33 cellular contexts compared by ENCODE assay signal in the genomic region with DNA sequence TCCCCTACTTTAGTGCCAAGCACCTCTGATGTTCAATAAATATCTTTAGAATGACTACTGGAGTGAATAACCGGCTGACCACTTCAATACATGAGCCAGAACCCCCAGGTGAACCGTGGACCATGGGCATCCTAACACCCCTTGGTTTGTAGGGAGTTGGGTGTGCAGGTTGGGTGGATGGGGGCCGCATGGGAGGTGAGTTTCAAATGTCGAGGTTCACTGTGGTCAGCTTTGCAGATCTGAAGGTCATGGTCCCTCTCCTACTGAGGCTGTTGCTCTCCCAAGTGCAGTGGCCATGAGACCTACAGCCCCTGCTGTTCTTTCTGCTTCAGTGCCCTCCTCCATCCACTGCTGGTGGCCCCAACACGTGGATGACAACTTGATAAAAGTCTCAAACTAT.
DNase-seq lines count a peak whose midpoint lies in the region; ATAC-seq and TF ChIP-seq lines count a peak whose summit lies in the region.
"Had no signal": no experiment of that assay in that cellular context is flagged by ENCODE, and none has a peak within 500 bp of the region (broad histone marks: within the 10 kb centered on the region; RNA-seq: fewer than 3 reads in every experiment).

No MANE protein-coding gene starts in this region.

- no peak overlapping the region for H3K23ac ChIP-seq in neuronal stem cell (ENCODE audit: low read depth, low read length, poor library complexity)

- H3K9ac ChIP-seq in neuronal stem cell (ENCODE audit: low read depth, low read length, poor library complexity), result no peak overlapping the region
- H3K9ac ChIP-seq: BLaER1; BLaER1 treated with 17β-estradiol and CSF1 and Interleukin-3, amounts not matched to agents 10 nM and 100 nM had no signal

- H3K27ac ChIP-seq in heart right ventricle (no peak overlapping the region), neuronal stem cell (replicated peaks; ENCODE audit: low read length) (no peak overlapping the region)
- H3K27ac ChIP-seq: 22Rv1; A549; BLaER1; BLaER1 treated with 17β-estradiol and CSF1 and Interleukin-3, amounts not matched to agents 10 nM and 100 nM; C4-2B had no signal

- WGBS in heart right ventricle, 2 donors, result 73 to 78% methylated on average over 5 of the region's 5 CpGs
- WGBS in neuronal stem cell (ENCODE audit: extremely low coverage in 2 of 2, insufficient read length in 2 of 2, insufficient replicate concordance in 1 of 2), 2 donors, result no CpG with 5 or more reads among the region's 5 CpGs

- H2BK120ac ChIP-seq in neuronal stem cell (ENCODE audit: low read depth, low read length), result no peak overlapping the region

- no peak overlapping the region for H2BK15ac ChIP-seq in neuronal stem cell (ENCODE audit: low read length)

- peak; percentile 70 for DNase-seq in cardiac septum (ENCODE audit: low spot score)
- no peak for DNase-seq in heart right ventricle
- peak; percentile 51 for DNase-seq in mesenteric fat pad (ENCODE audit: low spot score)
- no peak for DNase-seq in neuronal stem cell (ENCODE audit: low spot score)
- no peak for DNase-seq in naive thymus-derived CD8-positive, alpha-beta T cell
- no peak for DNase-seq in NCI-H510A treated with DMSO at 0.1 percent for 48 hours (lab: John Stamatoyannopoulos, UW)
- DNase-seq: 8988T; ACHN; AML-193; BE2C; C1 segment of cervical spinal cord; Caco-2; Calu3; CD4-positive, alpha-beta memory T cell; CD4-positive, alpha-beta T cell; CD4-positive, CD25-positive, alpha-beta regulatory T cell; CD8-positive, alpha-beta memory T cell; CD8-positive, alpha-beta T cell; COR-L47; DMS 273 treated with DMSO at 0.1 percent for 48 hours; DMS153; DMS53; DMS79; DMS79 treated with DMSO at 0.1 percent for 48 hours; DND-41; EL had no signal

- no peak overlapping the region for H2AK5ac ChIP-seq in neuronal stem cell (ENCODE audit: low read depth, low read length)

- H3K4me1 ChIP-seq in heart right ventricle, result no peaks in the 10 kb centered on the region
- no peaks in the 10 kb centered on the region for H3K4me1 ChIP-seq in neuronal stem cell (ENCODE audit: control insufficient read depth in 2 of 2, insufficient read depth in 1 of 2, low read depth in 1 of 2, low read length in 2 of 2)
- H3K4me1 ChIP-seq: A549, BE2C, Caco-2 had no signal

- H3K9me3 ChIP-seq in heart right ventricle, result peaks cover 0 to 10% (median 0%) of the 10 kb centered on the region in 11 donors
- peaks cover 0 to 2% of the 10 kb centered on the region in 2 donors for H3K9me3 ChIP-seq in neuronal stem cell (replicated peaks in 1 of 2; ENCODE audit: control insufficient read depth in 2 of 2, insufficient read depth in 1 of 2, low read depth in 1 of 2, low read length in 2 of 2)
- H3K9me3 ChIP-seq: A549, BE2C, Caco-2 had no signal

- no peak overlapping the region for H3K4me3 Mint-ChIP-seq in naive thymus-derived CD8-positive, alpha-beta T cell
- H3K4me3 Mint-ChIP-seq: B cell; CD14-positive monocyte; CD4-positive, alpha-beta memory T cell; CD4-positive, alpha-beta T cell; CD4-positive, CD25-positive, alpha-beta regulatory T cell; CD8-positive, alpha-beta memory T cell; CD8-positive, alpha-beta T cell had no signal

- no peaks in the 10 kb centered on the region for H3K79me1 ChIP-seq in neuronal stem cell (ENCODE audit: low read depth, low read length)

- no peak overlapping the region for H2BK12ac ChIP-seq in neuronal stem cell (ENCODE audit: low read length)

- intact Hi-C loops in cardiac septum (cut with DNase I) (no loop called here), heart right ventricle (cut with DNase I) (no loop called here)

- no peak overlapping the region for H4K91ac ChIP-seq in neuronal stem cell (ENCODE audit: low read depth, low read length, poor library complexity)

- H3K36me3 ChIP-seq in heart right ventricle, result no peaks in the 10 kb centered on the region
- H3K36me3 ChIP-seq in neuronal stem cell (replicated peaks in 1 of 2; ENCODE audit: control insufficient read depth in 2 of 2, insufficient read depth in 2 of 2, low read length in 2 of 2), result no peaks in the 10 kb centered on the region
- H3K36me3 ChIP-seq: BE2C had no signal

- H3K27ac Mint-ChIP-seq in naive thymus-derived CD8-positive, alpha-beta T cell, result no peak overlapping the region
- H3K27ac Mint-ChIP-seq: B cell; CD14-positive monocyte; CD4-positive, alpha-beta memory T cell; CD4-positive, alpha-beta T cell; CD8-positive, alpha-beta memory T cell; CD8-positive, alpha-beta T cell had no signal

- H3K18ac ChIP-seq in neuronal stem cell (ENCODE audit: low read length), result peak overlapping the region; percentile 13

- H3K4ac ChIP-seq in neuronal stem cell (ENCODE audit: low read length), result no peak overlapping the region

- no peak overlapping the region for H2AFZ ChIP-seq in neuronal stem cell (ENCODE audit: low read length)

- no peak overlapping the region for H3K4me2 ChIP-seq in neuronal stem cell (ENCODE audit: insufficient read depth, low read length, poor library complexity, severe bottlenecking)
- H3K4me2 ChIP-seq: A549; BLaER1; BLaER1 treated with 17β-estradiol and CSF1 and Interleukin-3, amounts not matched to agents 10 nM and 100 nM had no signal

- no peak overlapping the region for H4K8ac ChIP-seq in neuronal stem cell (ENCODE audit: low read depth, low read length)

- peaks cover 0 to 9% (median 0%) of the 10 kb centered on the region in 5 donors for H3K27me3 Mint-ChIP-seq in naive thymus-derived CD8-positive, alpha-beta T cell
- H3K27me3 Mint-ChIP-seq: B cell; CD4-positive, alpha-beta memory T cell; CD4-positive, alpha-beta T cell; CD4-positive, CD25-positive, alpha-beta regulatory T cell had no signal

- H2BK5ac ChIP-seq in neuronal stem cell (ENCODE audit: low read length), result no peak overlapping the region

- peaks cover 0 to 51% (median 12%) of the 10 kb centered on the region in 7 donors for H3K27me3 ChIP-seq in heart right ventricle
- H3K27me3 ChIP-seq in neuronal stem cell (ENCODE audit: control insufficient read depth in 3 of 3, insufficient read depth in 3 of 3, low read depth in 1 of 3, low read length in 3 of 3), result no peaks in the 10 kb centered on the region
- H3K27me3 ChIP-seq: BE2C; BLaER1; BLaER1 treated with 17β-estradiol and CSF1 and Interleukin-3, amounts not matched to agents 10 nM and 100 nM had no signal

- ATAC-seq in heart right ventricle, result no peak
- no peak for ATAC-seq in naive thymus-derived CD8-positive, alpha-beta T cell
- ATAC-seq: A549; CD8-positive, alpha-beta T cell had no signal

- no peaks in the 10 kb centered on the region for H3K36me3 Mint-ChIP-seq in naive thymus-derived CD8-positive, alpha-beta T cell
- H3K36me3 Mint-ChIP-seq: CD14-positive monocyte; CD4-positive, alpha-beta memory T cell; CD4-positive, CD25-positive, alpha-beta regulatory T cell; CD8-positive, alpha-beta T cell had no signal

- no peaks in the 10 kb centered on the region for H3K4me1 Mint-ChIP-seq in naive thymus-derived CD8-positive, alpha-beta T cell
- H3K4me1 Mint-ChIP-seq: B cell; CD14-positive monocyte; CD4-positive, alpha-beta memory T cell; CD4-positive, CD25-positive, alpha-beta regulatory T cell; CD8-positive, alpha-beta memory T cell had no signal

- POLR2A ChIA-PET in naive thymus-derived CD8-positive, alpha-beta T cell (lab: Charles Lee), result no interaction called here

- H3K4me3 ChIP-seq in heart right ventricle (no peak overlapping the region), neuronal stem cell (ENCODE audit: low read length in 2 of 2) (no peak overlapping the region)
- H3K4me3 ChIP-seq: A549; BLaER1; BLaER1 treated with 17β-estradiol and CSF1 and Interleukin-3, amounts not matched to agents 10 nM and 100 nM had no signal

- TF ChIP-seq CTCF in heart right ventricle (IDR thresholded peaks at IDR 0.05), result no peak

- H3K9me3 Mint-ChIP-seq in naive thymus-derived CD8-positive, alpha-beta T cell, result peaks cover 0 to 22% (median 6%) of the 10 kb centered on the region in 9 donors

- H3K14ac ChIP-seq in neuronal stem cell (ENCODE audit: low read length), result no peak overlapping the region

Comparison
In these comparisons a context has a peak if more than half of its experiments do, and no peak if none do; other contexts are left out.
1. DNase-seq: peak in cardiac septum (single experiment) and mesenteric fat pad (single experiment); none in heart right ventricle (0 of 2), neuronal stem cell (single experiment), naive thymus-derived CD8-positive, alpha-beta T cell (0 of 10) and NCI-H510A treated with DMSO at 0.1 percent for 48 hours (single experiment).